In genomic region chr9:95772320-95773060, GRCh38 we compare ENCODE assay signal across 1 cellular context.
A peak's percentile ranks its signal among the peaks of the same experiment; 100 is the strongest.
TF ChIP-seq lines count a peak whose summit lies in the region.

No MANE protein-coding gene starts in this region.

TF ChIP-seq in HEK293, 187 proteins besides CTCF, POLR2A, EP300 and RAD21 (continued from another document):
- peak; percentile 93 for TF ChIP-seq ZSCAN4 (tag by site-specific recombination; IDR thresholded peaks at IDR 0.05)
- TF ChIP-seq ZNF621 (tag by site-specific recombination; IDR thresholded peaks at IDR 0.05), result no peak
